8 cellular contexts compared by ENCODE assay signal in the genomic region with DNA sequence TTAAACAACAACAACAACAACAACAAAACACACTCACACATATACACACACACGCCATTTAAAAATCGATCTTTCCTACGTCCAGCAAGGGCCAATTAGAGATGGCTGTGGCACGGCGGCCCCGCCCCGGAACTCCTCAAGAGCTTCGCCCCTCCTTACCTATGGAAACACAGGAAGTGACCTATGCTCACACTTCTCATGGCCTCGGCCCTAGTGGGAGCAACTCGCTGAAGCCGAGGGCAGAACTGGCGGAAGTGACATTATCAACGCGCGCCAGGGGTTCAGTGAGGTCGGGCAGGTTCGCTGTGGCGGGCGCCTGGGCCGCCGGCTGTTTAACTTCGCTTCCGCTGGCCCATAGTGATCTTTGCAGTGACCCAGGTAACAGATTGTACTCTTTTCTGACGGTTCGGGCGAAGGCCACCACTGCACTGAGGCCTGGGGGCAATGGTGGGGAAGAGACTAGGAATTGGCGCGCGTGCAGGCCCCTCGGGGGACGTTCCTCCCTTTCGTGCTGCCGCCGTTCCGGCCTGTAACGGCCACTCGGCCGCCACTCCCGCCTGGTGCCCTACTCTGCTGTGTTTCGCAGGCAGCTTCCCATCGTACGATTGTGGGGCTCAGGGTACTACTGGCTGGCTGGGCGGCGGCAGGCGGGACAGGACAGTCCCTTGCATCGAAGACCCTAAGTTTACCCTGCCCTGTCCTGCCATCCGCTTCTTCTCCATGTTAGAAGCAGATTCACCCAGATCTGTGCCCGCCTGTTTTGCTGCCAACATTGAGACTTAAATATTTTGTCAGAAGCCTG. TPM values are rescaled to one million over a fixed set of nuclear protein-coding genes. Genes with fewer than 3 reads are reported as not detected.
DNase-seq lines count a peak whose midpoint lies in the region; ATAC-seq and TF ChIP-seq lines count a peak whose summit lies in the region.

A gene (plus strand): TSS at position 284 of the 802 bp plus-strand sequence. CDS start 2,661 bp downstream, outside the sequence.

- peak; percentile 94 for ATAC-seq in HG03432 (IDR thresholded peaks at IDR 0.05; ENCODE audit: unreplicated experiment)

- DNase-seq in Ammon's horn (ENCODE audit: low spot score) (peak; percentile 100), NCI-H460 (ENCODE audit: extremely low read depth, low read depth) (peak; percentile 95), cerebellum (ENCODE audit: low spot score) (peak; percentile 99), islet precursor cell (peak; percentile 99)
- peak; percentile 94 for DNase-seq in activated CD4-positive, CD25-positive, alpha-beta regulatory T cell treated with anti-CD3 and anti-CD28 coated beads, Interleukin-2, amount 50 U/mL, for 72 hours
- DNase-seq in stimulated activated CD4-positive, alpha-beta T cell treated with anti-CD3 and anti-CD28 coated beads, Interleukin-12 subunit alpha, Interleukin-12 subunit beta, amount 100 ng/mL, for 48 hours (ENCODE audit: low read depth in 2 of 3, low spot score in 1 of 3): peak; percentile 93 to 94 (median 93)

- peak; percentile 80 for TF ChIP-seq POLR2A in GM19193 (IDR thresholded peaks at IDR 0.05; ENCODE audit: extremely low read depth, insufficient read depth, insufficient read length)

RNA-seq across cellular contexts. Expression of the gene that starts here (rescaled TPM):
- 17.7 and 20.6 TPM in 2 replicates for total RNA-seq in NCI-H460 (2014; rRNA removed; shearing (Covaris generic))
- 21.1 and 23.8 TPM in 2 replicates for polyA plus RNA-seq in NCI-H460 (2014; cell fraction: nucleus; rRNA removed)
- 13.1 TPM for total RNA-seq in cerebellum

Comparison
In these comparisons a context has a peak if more than half of its experiments do, and no peak if none do; other contexts are left out.
1. Peak in every context shown above with its lines: DNase-seq and ATAC-seq.